Comparison of ENCODE assay signal across 8 cellular contexts in genomic region chr3:105752791-105753415, GRCh38.
DNase-seq lines count a peak whose midpoint lies in the region; ATAC-seq and TF ChIP-seq lines count a peak whose summit lies in the region.

No MANE protein-coding gene starts in this region.

- H3K36me3 ChIP-seq in RWPE2 (ENCODE audit: low read depth), result no peaks in the 10 kb centered on the region
- no peaks in the 10 kb centered on the region for H3K36me3 ChIP-seq in upper lobe of right lung
- no peaks in the 10 kb centered on the region for H3K36me3 ChIP-seq in uterus

- peak; percentile 12 for DNase-seq in AG08395 (ENCODE audit: low spot score)
- no peak for DNase-seq in RWPE2 (ENCODE audit: low spot score)
- DNase-seq in effector CD4-positive, alpha-beta T cell, result peak; percentile 39
- no peak for DNase-seq in upper lobe of right lung
- DNase-seq in uterus, result no peak
- DNase-seq in ACHN, result no peak

- no peaks in the 10 kb centered on the region for H3K9me3 ChIP-seq in RWPE2 (ENCODE audit: severe bottlenecking)
- H3K9me3 ChIP-seq in upper lobe of right lung, result no peaks in the 10 kb centered on the region
- H3K9me3 ChIP-seq in uterus, result no peaks in the 10 kb centered on the region

- TF ChIP-seq POLR2A in uterus (IDR thresholded peaks at IDR 0.05), result no peak

- no peak overlapping the region for H3K4me3 ChIP-seq in RWPE2 (ENCODE audit: severe bottlenecking)
- H3K4me3 ChIP-seq in upper lobe of right lung, result no peak overlapping the region
- H3K4me3 ChIP-seq in uterus, result no peak overlapping the region

- in situ Hi-C loops in ACHN (cut with HindIII; ENCODE audit: low pct_ligation_motif_present, low pct_unique_long_range_greater_than_20kb, low sequenced_read_pairs), result no loop called here

- no peak for TF ChIP-seq CTCF in RWPE2 (IDR thresholded peaks at IDR 0.05; ENCODE audit: poor library complexity, severe bottlenecking)
- TF ChIP-seq CTCF in upper lobe of right lung (IDR thresholded peaks at IDR 0.05), result no peak
- no peak for TF ChIP-seq CTCF in uterus (IDR thresholded peaks at IDR 0.05)

- H3K27me3 ChIP-seq in RWPE2 (ENCODE audit: insufficient read depth, poor library complexity, severe bottlenecking), result no peaks in the 10 kb centered on the region
- no peaks in the 10 kb centered on the region for H3K27me3 ChIP-seq in upper lobe of right lung
- no peaks in the 10 kb centered on the region for H3K27me3 ChIP-seq in uterus

- ATAC-seq in GM19372 (IDR thresholded peaks at IDR 0.05; ENCODE audit: low read depth, unreplicated experiment) (peak; percentile 60), RWPE2 (ENCODE audit: low read depth) (peak; percentile 50; the same call in 1 of the 3 replicates), upper lobe of right lung (no peak), HG03045 (IDR thresholded peaks at IDR 0.05; ENCODE audit: unreplicated experiment) (no peak)

- no peaks in the 10 kb centered on the region for H3K4me1 ChIP-seq in RWPE2 (ENCODE audit: insufficient read depth, poor library complexity, severe bottlenecking)
- H3K4me1 ChIP-seq in upper lobe of right lung, result peaks cover 14% of the 10 kb centered on the region
- H3K4me1 ChIP-seq in uterus, result no peaks in the 10 kb centered on the region

- intact Hi-C loops in upper lobe of right lung (cut with DNase I), result no loop called here
- intact Hi-C loops in uterus (cut with DNase I; ENCODE audit: low total_unique reads), result no loop called here

- H3K27ac ChIP-seq in RWPE2 (ENCODE audit: poor library complexity, severe bottlenecking), result no peak overlapping the region
- H3K27ac ChIP-seq in upper lobe of right lung, result peak overlapping the region; percentile 52
- H3K27ac ChIP-seq in uterus, result peak overlapping the region in 1 of 2 donors; percentile 9

Comparison
In these comparisons a context has a peak if more than half of its experiments do, and no peak if none do; other contexts are left out.
1. DNase-seq: peak in AG08395 (single experiment) and effector CD4-positive, alpha-beta T cell (single experiment); none in RWPE2 (single experiment), upper lobe of right lung (single experiment), uterus (0 of 2) and ACHN (single experiment).
2. ATAC-seq: peak in GM19372 (single experiment) and RWPE2 (single experiment); none in upper lobe of right lung (single experiment) and HG03045 (single experiment).